19 cellular contexts compared by ENCODE assay signal in genomic region chr6:40265615-40266014, GRCh38.
"Had no signal": no experiment of that assay in that cellular context is flagged by ENCODE, and none has a peak within 500 bp of the region (broad histone marks: within the 10 kb centered on the region; RNA-seq: fewer than 3 reads in every experiment).

No MANE protein-coding gene starts in this region.

- H3K27ac ChIP-seq: colonic mucosa, esophagus squamous epithelium, gastrocnemius medialis, heart right ventricle, left lung, lower lobe of right lung had no signal

- ATAC-seq: effector memory CD8-positive, alpha-beta T cell; gastrocnemius medialis; heart right ventricle; left cardiac atrium; left lung; left ventricle myocardium superior; lower lobe of right lung had no signal

- H3K27ac Mint-ChIP-seq: dendritic cell treated with granulocyte-macrophage colony-stimulating factor and Interleukin-4, amounts not matched to agents 40 ng/mL and 50 ng/mL, for 4 days; effector memory CD8-positive, alpha-beta T cell had no signal

- H3K4me3 Mint-ChIP-seq: dendritic cell treated with granulocyte-macrophage colony-stimulating factor and Interleukin-4, amounts not matched to agents 40 ng/mL and 50 ng/mL, for 4 days; effector memory CD8-positive, alpha-beta T cell had no signal

- H3K9me3 Mint-ChIP-seq: dendritic cell treated with granulocyte-macrophage colony-stimulating factor and Interleukin-4, amounts not matched to agents 40 ng/mL and 50 ng/mL, for 4 days had no signal

- H3K4me3 ChIP-seq: colonic mucosa, esophagus squamous epithelium, gastrocnemius medialis, heart right ventricle, left lung, lower lobe of right lung had no signal

- H3K4me1 ChIP-seq: colonic mucosa, gastrocnemius medialis, heart right ventricle, left lung, lower lobe of right lung had no signal

- DNase-seq: colonic mucosa; cortex of kidney; effector CD8-positive, alpha-beta T cell; effector memory CD8-positive, alpha-beta T cell; esophagus squamous epithelium; foreskin fibroblast; foreskin melanocyte; gastrocnemius medialis; glutamatergic neuron; head of caudate nucleus; heart right ventricle; hippocampal formation; left cardiac atrium; left lung; left ventricle myocardium superior; lower lobe of right lung; mesenchymal stem cell; midbrain had no signal

- H3K36me3 ChIP-seq: colonic mucosa, esophagus squamous epithelium, gastrocnemius medialis, heart right ventricle, left lung, lower lobe of right lung had no signal

- H3K9me3 ChIP-seq: colonic mucosa, esophagus squamous epithelium, gastrocnemius medialis, left lung, lower lobe of right lung had no signal

- H3K27me3 ChIP-seq: colonic mucosa, esophagus squamous epithelium, gastrocnemius medialis had no signal

- H3K27me3 Mint-ChIP-seq: dendritic cell treated with granulocyte-macrophage colony-stimulating factor and Interleukin-4, amounts not matched to agents 40 ng/mL and 50 ng/mL, for 4 days had no signal
